ENCODE assay signal across 22 cellular contexts in the genomic region with DNA sequence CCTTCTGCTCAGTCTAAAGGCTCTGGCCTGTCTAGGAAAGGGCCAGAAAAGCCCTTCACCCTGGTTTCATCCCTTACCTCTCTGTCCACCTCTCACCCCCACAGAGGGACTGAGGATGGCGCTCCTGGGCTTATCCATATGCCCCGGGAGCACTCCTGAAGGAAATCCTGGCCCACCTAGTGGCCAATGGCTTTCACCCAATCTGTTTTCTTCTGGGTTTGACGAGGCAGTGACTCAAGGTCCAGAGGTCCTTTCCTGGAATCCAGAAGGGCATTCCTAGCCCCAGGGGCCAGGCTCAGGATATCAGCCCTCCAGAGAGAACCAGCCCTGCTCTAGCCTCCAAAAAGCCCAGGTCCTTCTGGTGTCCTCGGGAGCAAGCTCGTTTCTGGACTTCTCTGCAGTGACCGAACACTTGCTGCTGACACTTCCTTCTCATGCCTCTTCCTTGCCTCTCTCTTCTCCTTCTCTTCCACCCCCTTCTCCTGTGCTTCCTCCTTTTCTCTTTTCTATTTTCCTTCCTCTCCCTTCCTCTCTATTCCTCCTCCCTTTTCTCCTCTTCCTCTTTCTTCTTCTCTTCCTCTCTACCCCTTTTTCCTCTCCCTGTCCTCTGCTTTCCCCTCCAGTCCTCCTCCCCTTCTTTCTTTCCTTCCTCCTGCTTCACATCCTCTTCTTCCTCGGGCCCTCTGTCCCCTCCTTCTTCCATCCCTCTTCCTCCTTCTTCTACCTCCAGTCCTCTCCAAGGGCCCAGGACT. TPM values are rescaled to one million over a fixed set of nuclear protein-coding genes. Genes with fewer than 3 reads are reported as not detected.
DNase-seq lines count a peak whose midpoint lies in the region; ATAC-seq, FAIRE-seq and TF ChIP-seq lines count a peak whose summit lies in the region.
"Had no signal": no experiment of that assay in that cellular context is flagged by ENCODE, and none has a peak within 500 bp of the region (broad histone marks: within the 10 kb centered on the region; RNA-seq: fewer than 3 reads in every experiment).

No MANE protein-coding gene starts in this region.

- ATAC-seq in GM23338 (peak; percentile 48), GM18873 (IDR thresholded peaks at IDR 0.05; ENCODE audit: low FRiP score, unreplicated experiment) (no peak), esophagus mucosa (no peak), mucosa of descending colon (no peak)
- ATAC-seq: Panc1, Right ventricle myocardium inferior, SK-N-SH treated with all-trans-retinoic acid at 6 μM for 48 hours had no signal

- H3K56ac ChIP-seq in H1 (replicated peaks; ENCODE audit: insufficient read length, low read depth, low read length) = no peak overlapping the region

- H3K4me3 ChIP-seq in GM23338 (no peak overlapping the region), MG63 (no peak overlapping the region), H1 (ENCODE audit: extremely low read depth in 1 of 4, insufficient read depth in 2 of 4, low read depth in 3 of 4, low read length in 4 of 4) (no peak overlapping the region), small intestine (ENCODE audit: low read depth in 1 of 2, low read length in 2 of 2) (no peak overlapping the region), mucosa of descending colon (no peak overlapping the region)

- 82% methylated on average over 7 of the region's 7 CpGs; no CpG with 5 or more reads in 1 of the 2 experiments for WGBS in H1 (ENCODE audit: extremely low coverage in 1 of 2, insufficient coverage in 1 of 2, insufficient read length in 1 of 2, insufficient replicate concordance in 2 of 2, low coverage in 1 of 2, low lambda C conversion rate in 2 of 2, missing lambda C conversion rate in 1 of 2), 2 experiments
- 23 to 41% (median 25%) methylated on average over 7 of the region's 7 CpGs for WGBS in small intestine, 3 donors

- H2AK5ac ChIP-seq in H1 (ENCODE audit: low read depth, low read length) = no peak overlapping the region

- peaks cover 17% of the 10 kb centered on the region for H3K27me3 Mint-ChIP-seq in GM23338 (ENCODE audit: insufficient read depth, low read depth, poor library complexity)

- H2BK120ac ChIP-seq in H1 (replicated peaks; ENCODE audit: low read depth, low read length) = no peak overlapping the region

- intact Hi-C loops in mucosa of descending colon (cut with DNase I, micrococcal nuclease) = no loop called here

- no peak overlapping the region for H3K27ac Mint-ChIP-seq in GM23338

- H3K9ac ChIP-seq in H1 (replicated peaks in 1 of 4; ENCODE audit: extremely low read depth in 1 of 4, low read depth in 3 of 4, low read length in 3 of 4) = no peak overlapping the region

- H4K8ac ChIP-seq in H1 (ENCODE audit: extremely low read depth, insufficient read depth, low read length) = no peak overlapping the region

- H4K91ac ChIP-seq in H1 (replicated peaks; ENCODE audit: insufficient read length, low read length) = no peak overlapping the region

- TF ChIP-seq EP300 in H1 (IDR thresholded peaks at IDR 0.05; ENCODE audit: borderline replicate concordance in 1 of 2, low read depth in 2 of 2, low read length in 2 of 2) = no peak

- TF ChIP-seq RAD21 in H1 (IDR thresholded peaks at IDR 0.05 in 1 of 2, conservative IDR thresholded peaks at IDR 0.05 in 1 of 2; ENCODE audit: low read depth in 2 of 2, low read length in 2 of 2) = peak in 1 of 2 experiments; percentile 46; a peak in 2 of 4 replicates

- H2BK20ac ChIP-seq in H1 (ENCODE audit: low read length) = no peak overlapping the region

- no peak overlapping the region for H3K18ac ChIP-seq in H1 (ENCODE audit: extremely low read depth, low read length)

- no peaks in the 10 kb centered on the region; the same call in 2 of the 3 replicates for H3K9me3 Mint-ChIP-seq in GM23338
- H3K9me3 Mint-ChIP-seq: CD4-positive, alpha-beta memory T cell had no signal

- H3K79me2 ChIP-seq in GM23338 (replicated peaks; ENCODE audit: insufficient read depth) = no peaks in the 10 kb centered on the region
- no peaks in the 10 kb centered on the region for H3K79me2 ChIP-seq in H1 (ENCODE audit: control insufficient read depth in 1 of 2, insufficient read depth in 2 of 2, low read length in 2 of 2)

- no peak overlapping the region for H4K5ac ChIP-seq in H1 (ENCODE audit: insufficient read length, low read depth, low read length)

- H3K36me3 ChIP-seq in GM23338 (ENCODE audit: insufficient read depth) (no peaks in the 10 kb centered on the region), MG63 (no peaks in the 10 kb centered on the region), H1 (ENCODE audit: control insufficient read depth in 2 of 4, insufficient read depth in 4 of 4, low read length in 3 of 4) (no peaks in the 10 kb centered on the region), small intestine (ENCODE audit: control insufficient read depth in 2 of 2, insufficient read depth in 2 of 2, low read length in 2 of 2) (no peaks in the 10 kb centered on the region), mucosa of descending colon (ENCODE audit: low read depth) (no peaks in the 10 kb centered on the region)

- no peak overlapping the region for H3K23ac ChIP-seq in H1 (ENCODE audit: insufficient read length)

- H3F3A ChIP-seq in GM23338 (replicated peaks; ENCODE audit: low read depth) = no peaks in the 10 kb centered on the region

- CTCF ChIA-PET in H1 (lab: Charles Lee; ENCODE audit: partially characterized antibody) = interaction anchor here (0.8 to 14.8 kb wide), 8 partner anchors 8 to 77 kb away, joined by 3 to 518 read pairs (median 44); no protein-coding TSS in a partner anchor

- H3K9me2 ChIP-seq in GM23338 (ENCODE audit: insufficient read depth) = no peaks in the 10 kb centered on the region

- H4K20me1 ChIP-seq in GM23338 (replicated peaks; ENCODE audit: insufficient read depth) (no peaks in the 10 kb centered on the region), H1 (replicated peaks in 1 of 2; ENCODE audit: control insufficient read depth in 1 of 2, insufficient read depth in 2 of 2, low read length in 2 of 2) (no peaks in the 10 kb centered on the region)

- peak; percentile 36 to 56 for TF ChIP-seq CTCF in GM23338 (conservative IDR thresholded peaks at IDR 0.05; ENCODE audit: low read depth in 2 of 2)
- TF ChIP-seq CTCF in H1 (IDR thresholded peaks at IDR 0.05; ENCODE audit: control extremely low read depth in 1 of 3, insufficient read depth in 1 of 3, low read depth in 1 of 3, low read length in 3 of 3) = peak; percentile 22 to 74 (median 34)
- TF ChIP-seq CTCF in mucosa of descending colon (IDR thresholded peaks at IDR 0.05) = no peak

- H3K4me2 ChIP-seq in GM23338 (no peak overlapping the region), H1 (ENCODE audit: insufficient read depth in 1 of 2, low read depth in 2 of 2, low read length in 2 of 2) (no peak overlapping the region)

- peaks cover 15% of the 10 kb centered on the region for H3K4me1 Mint-ChIP-seq in GM23338
- H3K4me1 Mint-ChIP-seq: CD4-positive, alpha-beta memory T cell had no signal

- no peaks in the 10 kb centered on the region for H3K9me3 ChIP-seq in MG63
- H3K9me3 ChIP-seq in H1 (ENCODE audit: insufficient read depth in 2 of 2, low read depth in 1 of 2, low read length in 1 of 2) = no peaks in the 10 kb centered on the region
- H3K9me3 ChIP-seq in small intestine (ENCODE audit: control insufficient read depth, low read depth) = no peaks in the 10 kb centered on the region
- H3K9me3 ChIP-seq in mucosa of descending colon = no peaks in the 10 kb centered on the region

- no peak overlapping the region for H2BK15ac ChIP-seq in H1 (ENCODE audit: low read length)

- no peaks in the 10 kb centered on the region; the same call in 1 of the 2 replicates for H3K23me2 ChIP-seq in H1 (ENCODE audit: low read depth, low read length)

- DNase-seq in GM23338 (ENCODE audit: low spot score) = peak; percentile 63
- peak; percentile 12 for DNase-seq in MG63
- DNase-seq in H1 (ENCODE audit: low read depth in 1 of 2, low spot score in 2 of 2) = no peak
- peak; percentile 79 for DNase-seq in small intestine
- no peak for DNase-seq in mucosa of descending colon
- no peak for DNase-seq in G401 (ENCODE audit: low spot score)
- DNase-seq: CD4-positive, alpha-beta memory T cell; DMS79 treated with DMSO at 0.1 percent for 48 hours; HCEC 1CT; NCI-H1105; NCI-H1694 treated with DMSO at 0.1 percent for 48 hours; NCI-H226; NCI-H524 treated with DMSO at 0.1 percent for 48 hours; T-helper 1 cell had no signal

- H2AFZ ChIP-seq in GM23338 = no peak overlapping the region
- H2AFZ ChIP-seq in H1 (ENCODE audit: low read length) = no peak overlapping the region

- H3K4me3 Mint-ChIP-seq in GM23338 = no peak overlapping the region
- H3K4me3 Mint-ChIP-seq: CD4-positive, alpha-beta memory T cell had no signal

- POLR2A ChIA-PET in H1 (lab: Charles Lee; ENCODE audit: partially characterized antibody) = no interaction called here

- no peaks in the 10 kb centered on the region for H3K79me1 ChIP-seq in H1 (ENCODE audit: low read depth, low read length)

- H2BK5ac ChIP-seq in H1 (ENCODE audit: low read depth, low read length) = no peak overlapping the region

- H3K27ac ChIP-seq in GM23338 (ENCODE audit: low read depth) (no peak overlapping the region), H1 (ENCODE audit: low read depth, low read length) (no peak overlapping the region), small intestine (ENCODE audit: low read depth in 1 of 2, low read length in 1 of 2) (no peak overlapping the region)

- in situ Hi-C loops in G401 (cut with HindIII; ENCODE audit: low sequenced_read_pairs) = loop anchor here (5.0 kb wide), 1 partner anchor 74 kb away; no protein-coding TSS in a partner anchor

- H3K14ac ChIP-seq in H1 (ENCODE audit: insufficient read length) = no peak overlapping the region

- no peak for TF ChIP-seq POLR2A in H1 (IDR thresholded peaks at IDR 0.05; ENCODE audit: control extremely low read depth in 1 of 2, low read depth in 2 of 2, low read length in 2 of 2)

- H3K4me1 ChIP-seq in GM23338 (ENCODE audit: insufficient read depth) (peaks cover 4% of the 10 kb centered on the region; the same call in 1 of the 2 replicates), H1 (replicated peaks in 1 of 4; ENCODE audit: control insufficient read depth in 3 of 4, insufficient read depth in 4 of 4, low read length in 3 of 4) (peaks cover 0 to 14% (median 3%) of the 10 kb centered on the region in 4 experiments; a peak in 3 of 7 replicates), small intestine (ENCODE audit: control insufficient read depth in 2 of 2, insufficient read depth in 1 of 2, low read depth in 1 of 2, low read length in 1 of 2) (no peaks in the 10 kb centered on the region), mucosa of descending colon (ENCODE audit: low read depth) (no peaks in the 10 kb centered on the region)

- H2BK12ac ChIP-seq in H1 (ENCODE audit: low read depth, low read length) = no peak overlapping the region

- H3K36me3 Mint-ChIP-seq in GM23338 (ENCODE audit: low read depth) = no peaks in the 10 kb centered on the region
- H3K36me3 Mint-ChIP-seq: CD4-positive, alpha-beta memory T cell had no signal

- FAIRE-seq in H1 (lab: Jason Lieb, UNC) (no peak), small intestine (lab: Jason Lieb, UNC) (no peak)
- FAIRE-seq: D721Med had no signal

- H3K27me3 ChIP-seq in GM23338 (ENCODE audit: insufficient read depth) = peaks cover 12% of the 10 kb centered on the region; the same call in 1 of the 2 replicates
- H3K27me3 ChIP-seq in MG63 = no peaks in the 10 kb centered on the region
- H3K27me3 ChIP-seq in H1 (replicated peaks in 1 of 4; ENCODE audit: control insufficient read depth in 3 of 4, extremely low read depth in 1 of 4, insufficient read depth in 3 of 4, low read length in 3 of 4) = peaks cover 0 to 3% (median 0%) of the 10 kb centered on the region in 4 experiments; a peak in 1 of 7 replicates
- peaks cover 0 to 6% of the 10 kb centered on the region in 2 donors for H3K27me3 ChIP-seq in small intestine (ENCODE audit: control insufficient read depth in 2 of 2, insufficient read depth in 2 of 2, low read length in 2 of 2)

- no peak overlapping the region for H3K4ac ChIP-seq in H1 (replicated peaks; ENCODE audit: insufficient read length, low read depth, low read length)

RNA-seq across cellular contexts. Expression of a gene that starts 59.6 kb away (rescaled TPM):
- 0.63 TPM in 1 of 2 replicates, not detected in the other for total RNA-seq in GM23338 (2014; rRNA removed; shearing (Covaris generic))
- polyA plus RNA-seq in GM23338 (2016; fragmentation: Nextera tagmentation; extraction: Ambion mirVana) (0.21 and 0.35 TPM in 2 replicates), H1 (2011; rRNA removed) (0.53 and 0.68 TPM in 2 replicates), small intestine (1 to 10 TPM in 2 of 3 donors, under 1 TPM in 1; 0.81 to 2.2 (median 1.9) TPM)
- total RNA-seq in MG63 (2014; rRNA removed; shearing (Covaris generic); ENCODE audit: low replicate concordance) = not detected in 2 replicates
- 0.46 TPM in 1 of 2 replicates, not detected in the other for total RNA-seq in H1 (2021; fragmentation: NEBNext Ultra II Directional; extraction: Animal tissue kit (Norgen Biotek cat#: 25700))
- 0.74 TPM for polyA plus RNA-seq in H1 (2011; cell fraction: cytosol; rRNA removed)
- 0.97 TPM for polyA plus RNA-seq in H1 (2011; cell fraction: nucleus; rRNA removed)
- polyA plus RNA-seq in H1 (2012, experiment 1 of 2) = 0.25 to 0.58 TPM (median 0.45 TPM) in 4 replicates
- 0.39 TPM for polyA plus RNA-seq in H1 (2012, experiment 2 of 2)
- 0.43 TPM for polyA plus RNA-seq in H1 (2013, experiment 1 of 2)
- polyA plus RNA-seq in H1 (2013, experiment 2 of 2) = 0.37 TPM
- 1.2 and 1.6 TPM in 2 replicates for polyA minus RNA-seq in H1 (2011; rRNA and poly(A)+ RNA removed)
- polyA minus RNA-seq in H1 (2011; cell fraction: cytosol; rRNA and poly(A)+ RNA removed) = not detected
- polyA minus RNA-seq in H1 (2011; cell fraction: nucleus; rRNA and poly(A)+ RNA removed) = 0.30 TPM
- total RNA-seq in esophagus mucosa (4,298 TPM), mucosa of descending colon (under 1 TPM in 1 of 3 donors, not detected in 2; 0.98 TPM)
- 2.2 TPM in 1 of 2 replicates, not detected in the other for total RNA-seq in G401 (2014; rRNA removed; shearing (Covaris generic))
- total RNA-seq: CD4-positive, alpha-beta memory T cell; Right ventricle myocardium inferior had no signal
- polyA plus RNA-seq: AG04450; BJ; CD4-positive, alpha-beta memory T cell had no signal

Comparison
In these comparisons a context has a peak if more than half of its experiments do, and no peak if none do; other contexts are left out.
1. DNase-seq: peak in GM23338 (single experiment), MG63 (single experiment) and small intestine (single experiment); none in H1 (0 of 2), mucosa of descending colon (0 of 3) and G401 (single experiment).
2. RNA of a gene that starts 59.6 kb away (total RNA-seq): 4,298 TPM in esophagus mucosa (single experiment); 0.63 TPM in GM23338, 0.46 TPM in H1, not detected in MG63, 0.98 TPM in mucosa of descending colon and 2.2 TPM in G401; every median in the first group is over 1,000 times any median in the second.